15 cellular contexts compared by ENCODE assay signal in genomic region chr3:122295286-122295685, GRCh38. TPM values are rescaled to one million over a fixed set of nuclear protein-coding genes. Genes with fewer than 3 reads are reported as not detected.
DNase-seq lines count a peak whose midpoint lies in the region; ATAC-seq, FAIRE-seq and TF ChIP-seq lines count a peak whose summit lies in the region.
"Had no signal": no experiment of that assay in that cellular context is flagged by ENCODE, and none has a peak within 500 bp of the region (broad histone marks: within the 10 kb centered on the region; RNA-seq: fewer than 3 reads in every experiment).

No MANE protein-coding gene starts in this region.

- H3K4me1 Mint-ChIP-seq in effector memory CD8-positive, alpha-beta T cell (ENCODE audit: low read depth in 2 of 2) = peaks cover 0 to 7% of the 10 kb centered on the region in 2 donors

- TF ChIP-seq POLR2A in GM12892 (IDR thresholded peaks at IDR 0.05; ENCODE audit: low read depth, low read length) (no peak), NB4 (IDR thresholded peaks at IDR 0.05; ENCODE audit: extremely low read depth, insufficient read length) (no peak)

- H3K4me1 ChIP-seq in neutrophil (ENCODE audit: control insufficient read depth in 1 of 2, insufficient read depth in 1 of 2, low read depth in 1 of 2, low read length in 1 of 2) = peaks cover 18 to 21% of the 10 kb centered on the region in 2 experiments
- H3K4me1 ChIP-seq: HAP-1 had no signal

- intact Hi-C loops in posterior vena cava (cut with DNase I) = no loop called here

- no peaks in the 10 kb centered on the region for H3K9me3 ChIP-seq in neutrophil
- H3K9me3 ChIP-seq: HAP-1, SK-N-SH had no signal

- no peak overlapping the region for H3K27ac Mint-ChIP-seq in effector memory CD8-positive, alpha-beta T cell

- H3K36me3 ChIP-seq in neutrophil = no peaks in the 10 kb centered on the region
- H3K36me3 ChIP-seq: HAP-1 had no signal

- peak; percentile 46 for FAIRE-seq in GM12892 (lab: Jason Lieb, UNC)

- H3K4me3 ChIP-seq in NB4 (ENCODE audit: low read depth, low read length) (no peak overlapping the region), neutrophil (ENCODE audit: low read depth in 1 of 2, low read length in 1 of 2) (peak overlapping the region in 1 of 2 experiments; percentile 3)
- H3K4me3 ChIP-seq: HAP-1 had no signal

- H3K36me3 Mint-ChIP-seq in effector memory CD8-positive, alpha-beta T cell (ENCODE audit: insufficient read depth) = no peaks in the 10 kb centered on the region

- no peak for TF ChIP-seq CTCF in NB4 (IDR thresholded peaks at IDR 0.05; ENCODE audit: low read depth, low read length)
- TF ChIP-seq CTCF in neutrophil (IDR thresholded peaks at IDR 0.05) = no peak

- peak; percentile 63 for ATAC-seq in effector memory CD8-positive, alpha-beta T cell (replicated peaks)
- no peak for ATAC-seq in GM19463 (IDR thresholded peaks at IDR 0.05; ENCODE audit: unreplicated experiment)
- no peak for ATAC-seq in GM21381 (IDR thresholded peaks at IDR 0.05; ENCODE audit: unreplicated experiment)
- ATAC-seq in GM19328 (IDR thresholded peaks at IDR 0.05; ENCODE audit: unreplicated experiment) = no peak

- DNase-seq in GM12892 (ENCODE audit: insufficient read length) = no peak
- peak; percentile 55 for DNase-seq in NB4 (ENCODE audit: low read depth)
- DNase-seq in effector memory CD8-positive, alpha-beta T cell = no peak
- no peak for DNase-seq in posterior vena cava (ENCODE audit: low spot score)
- DNase-seq: activated CD4-positive, alpha-beta T cell treated with anti-CD3 and anti-CD28 coated beads for 4 hours; activated effector memory CD4-positive, alpha-beta T cell treated with Interleukin-2 at 50 U/mL for 16 hours; NCI-H69; SK-N-SH had no signal

- H3K4me3 Mint-ChIP-seq in effector memory CD8-positive, alpha-beta T cell = no peak overlapping the region

- no peaks in the 10 kb centered on the region for H3K27me3 Mint-ChIP-seq in effector memory CD8-positive, alpha-beta T cell

- H3K27ac ChIP-seq in neutrophil = peak overlapping the region; percentile 74

- H3K9me3 Mint-ChIP-seq in effector memory CD8-positive, alpha-beta T cell = no peaks in the 10 kb centered on the region

- no peaks in the 10 kb centered on the region for H3K27me3 ChIP-seq in neutrophil

RNA-seq across cellular contexts. Expression of gene CSTA, which starts 29.8 kb away (rescaled TPM):
- polyA plus RNA-seq in GM12892 (2012; ENCODE audit: missing spikeins) = 0.68 TPM
- 1 to 10 TPM; 3.5 to 9.7 TPM for total RNA-seq in posterior vena cava
- total RNA-seq: pulmonary artery endothelial cell, temporal lobe had no signal
- polyA plus RNA-seq: SK-N-SH had no signal
